ENCODE assay signal across 7 cellular contexts in genomic region chr2:131682122-131682944, GRCh38.
DNase-seq lines count a peak whose midpoint lies in the region; ATAC-seq and TF ChIP-seq lines count a peak whose summit lies in the region.

No MANE protein-coding gene starts in this region.

- peak; percentile 49 for TF ChIP-seq CTCF in VCaP (conservative IDR thresholded peaks at IDR 0.05)
- TF ChIP-seq CTCF in smooth muscle cell (IDR thresholded peaks at IDR 0.05; ENCODE audit: borderline replicate concordance, insufficient read depth, poor library complexity, severe bottlenecking) = peak; percentile 4

- no peaks in the 10 kb centered on the region for H3K36me3 ChIP-seq in smooth muscle cell (ENCODE audit: low read depth)

- peaks cover 19% of the 10 kb centered on the region for H3K79me2 ChIP-seq in smooth muscle cell (ENCODE audit: low read depth)

- WGBS in smooth muscle cell (ENCODE audit: low lambda C conversion rate) = under 1% methylated on average over 50 of the region's 51 CpGs

- H3F3A ChIP-seq in smooth muscle cell (ENCODE audit: low read depth) = no peaks in the 10 kb centered on the region

- in situ Hi-C loops in T47D (cut with HindIII; ENCODE audit: low pct_unique_long_range_greater_than_20kb, low sequenced_read_pairs) = no loop called here

- H2AFZ ChIP-seq in smooth muscle cell (ENCODE audit: low read depth) = peak overlapping the region; percentile 98

- peak overlapping the region; percentile 92 for H3K9ac ChIP-seq in smooth muscle cell (ENCODE audit: low read depth)

- peaks cover 24% of the 10 kb centered on the region for H3K4me1 ChIP-seq in smooth muscle cell (ENCODE audit: low read depth)

- ATAC-seq in GM18511 (IDR thresholded peaks at IDR 0.05; ENCODE audit: unreplicated experiment) (peak; percentile 99), HG02943 (IDR thresholded peaks at IDR 0.05; ENCODE audit: low read depth, unreplicated experiment) (peak; percentile 100)

- H3K9me3 ChIP-seq in smooth muscle cell (replicated peaks; ENCODE audit: low read depth) = no peaks in the 10 kb centered on the region

- peaks cover 5% of the 10 kb centered on the region for H4K20me1 ChIP-seq in smooth muscle cell (ENCODE audit: low read depth)

- peak overlapping the region; percentile 82 for H3K4me3 ChIP-seq in smooth muscle cell

- DNase-seq in NCI-H2029 (lab: John Stamatoyannopoulos, UW) = peak; percentile 35
- DNase-seq in T47D (ENCODE audit: low read depth in 1 of 2, low spot score in 1 of 2) = peak; percentile 67 to 81
- DNase-seq in iPS-NIHi11 (ENCODE audit: low spot score) = peak; percentile 83
- peak; percentile 51 for DNase-seq in smooth muscle cell (lab: John Stamatoyannopoulos, UW; ENCODE audit: unreplicated experiment)

- H3K27ac ChIP-seq in VCaP (peak overlapping the region; percentile 65), smooth muscle cell (ENCODE audit: low read depth) (peak overlapping the region; percentile 92)

- H3K4me2 ChIP-seq in smooth muscle cell = peak overlapping the region; percentile 94

- H3K27me3 ChIP-seq in smooth muscle cell (ENCODE audit: low read depth) = no peaks in the 10 kb centered on the region

Comparison
In these comparisons a context has a peak if more than half of its experiments do, and no peak if none do; other contexts are left out.
1. Peak in every context shown above with its lines: DNase-seq, ATAC-seq, H3K4me3 ChIP-seq and H3K27ac ChIP-seq.